12 cellular contexts compared by ENCODE assay signal in the genomic region with DNA sequence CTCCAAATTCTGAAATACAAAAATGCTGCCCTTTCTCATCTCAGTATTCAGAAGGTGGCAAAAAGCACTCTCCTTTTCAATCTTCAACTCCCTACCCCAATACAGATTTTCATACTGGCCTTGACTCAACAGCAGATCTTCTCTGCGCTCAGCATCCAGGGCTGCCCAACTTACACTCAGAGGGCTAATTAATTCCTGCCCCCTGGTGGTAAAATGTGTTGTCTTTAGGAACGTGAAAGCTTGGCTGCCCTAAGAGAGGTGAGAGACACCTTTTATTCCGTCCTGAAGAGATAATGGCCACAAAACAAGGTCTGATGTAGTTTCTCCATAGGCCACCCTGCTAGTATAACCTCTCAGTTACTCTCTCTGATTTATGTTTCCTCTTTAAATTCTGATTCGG. TPM values are rescaled to one million over a fixed set of nuclear protein-coding genes. Genes with fewer than 3 reads are reported as not detected.
DNase-seq lines count a peak whose midpoint lies in the region; FAIRE-seq and TF ChIP-seq lines count a peak whose summit lies in the region.
"Had no signal": no experiment of that assay in that cellular context is flagged by ENCODE, and none has a peak within 500 bp of the region (broad histone marks: within the 10 kb centered on the region; RNA-seq: fewer than 3 reads in every experiment).

No MANE protein-coding gene starts in this region.

- no peak overlapping the region for H3K56ac ChIP-seq in H9 (ENCODE audit: insufficient read length, low read depth, low read length)

- H4K91ac ChIP-seq in H9 (ENCODE audit: insufficient read length, low read depth, low read length) (no peak overlapping the region), neuronal stem cell (ENCODE audit: low read depth, low read length, poor library complexity) (no peak overlapping the region)

- H3K23me2 ChIP-seq in H9 (ENCODE audit: insufficient read length, low read depth, low read length, poor library complexity, severe bottlenecking): no peaks in the 10 kb centered on the region

- no peak overlapping the region for H2BK20ac ChIP-seq in H9 (ENCODE audit: low read depth, low read length, poor library complexity, severe bottlenecking)

- no peak overlapping the region for H3K27ac ChIP-seq in H9 (ENCODE audit: insufficient read length, low read depth, low read length)
- no peak overlapping the region for H3K27ac ChIP-seq in colonic mucosa
- H3K27ac ChIP-seq in neuronal stem cell (replicated peaks; ENCODE audit: low read length): no peak overlapping the region
- H3K27ac ChIP-seq in testis: no peak overlapping the region
- H3K27ac ChIP-seq: gastroesophageal sphincter, SJSA1, tibial nerve had no signal

- H2BK15ac ChIP-seq in H9 (ENCODE audit: low read depth, low read length): no peak overlapping the region
- no peak overlapping the region for H2BK15ac ChIP-seq in neuronal stem cell (ENCODE audit: low read length)

- H3K9me3 Mint-ChIP-seq in H9: no peaks in the 10 kb centered on the region
- H3K9me3 Mint-ChIP-seq: activated T-helper 2 cell treated with anti-CD3 and anti-CD28 coated beads, Interferon-gamma antibody, Interleukin-2, Interleukin-4, amounts not matched to agents 10 μg/mL and 5 μg/mL and 100 μg/mL, durations not matched to agents 14 hours and 24 hours and 36 hours had no signal

- H3T11ph ChIP-seq in H9 (ENCODE audit: low read length): no peak overlapping the region

- H2BK12ac ChIP-seq in H9 (ENCODE audit: insufficient read length, low read depth, low read length) (no peak overlapping the region), neuronal stem cell (ENCODE audit: low read length) (no peak overlapping the region)

- no peaks in the 10 kb centered on the region for H3K27me3 ChIP-seq in H9 (ENCODE audit: insufficient read depth, low read length)
- H3K27me3 ChIP-seq in colonic mucosa: no peaks in the 10 kb centered on the region
- H3K27me3 ChIP-seq in neuronal stem cell (ENCODE audit: control insufficient read depth in 3 of 3, insufficient read depth in 3 of 3, low read depth in 1 of 3, low read length in 3 of 3): no peaks in the 10 kb centered on the region
- H3K27me3 ChIP-seq in testis: no peaks in the 10 kb centered on the region
- H3K27me3 ChIP-seq: gastroesophageal sphincter, SJSA1, tibial nerve had no signal

- H3K4me3 ChIP-seq in colonic mucosa: no peak overlapping the region
- H3K4me3 ChIP-seq in neuronal stem cell (ENCODE audit: low read length in 2 of 2): no peak overlapping the region
- H3K4me3 ChIP-seq in testis: no peak overlapping the region
- H3K4me3 ChIP-seq: gastroesophageal sphincter, SJSA1, tibial nerve had no signal

- no peak for TF ChIP-seq POLR2A in testis (IDR thresholded peaks at IDR 0.05)

- H2AFZ ChIP-seq in H9 (ENCODE audit: low read length): no peak overlapping the region
- H2AFZ ChIP-seq in neuronal stem cell (ENCODE audit: low read length): no peak overlapping the region

- no peaks in the 10 kb centered on the region for H3K9me3 ChIP-seq in H9 (ENCODE audit: control insufficient read depth, low read depth, low read length)
- H3K9me3 ChIP-seq in colonic mucosa: no peaks in the 10 kb centered on the region
- H3K9me3 ChIP-seq in neuronal stem cell (replicated peaks in 1 of 2; ENCODE audit: control insufficient read depth in 2 of 2, insufficient read depth in 1 of 2, low read depth in 1 of 2, low read length in 2 of 2): no peaks in the 10 kb centered on the region
- no peaks in the 10 kb centered on the region for H3K9me3 ChIP-seq in testis
- H3K9me3 ChIP-seq: gastroesophageal sphincter, SJSA1, tibial nerve had no signal

- intact Hi-C loops in colonic mucosa (cut with DNase I) (no loop called here), testis (cut with DNase I; ENCODE audit: low total_unique reads) (no loop called here)

- DNase-seq in H9: peak; percentile 54
- peak; percentile 5 for DNase-seq in NCI-H82 treated with DMSO at 0.1 percent for 48 hours (lab: John Stamatoyannopoulos, UW; ENCODE audit: unreplicated experiment)
- DNase-seq in colonic mucosa: peak; percentile 30
- peak; percentile 26 for DNase-seq in neuronal stem cell (ENCODE audit: low spot score)
- DNase-seq in GM19239 (ENCODE audit: insufficient read length, low spot score): no peak
- DNase-seq in testis: no peak
- no peak for DNase-seq in GM19240 (ENCODE audit: insufficient read length, low spot score)
- DNase-seq in stimulated activated CD4-positive, alpha-beta T cell treated with anti-CD3 and anti-CD28 coated beads, Interleukin-4, amount 100 ng/mL, for 24 hours: no peak

- H3K4me3 Mint-ChIP-seq in H9: no peak overlapping the region

- peaks cover 2 to 3% of the 10 kb centered on the region in 2 experiments; a peak in 3 of 4 replicates for H3K4me1 Mint-ChIP-seq in H9

- no peaks in the 10 kb centered on the region for H3K36me3 Mint-ChIP-seq in H9 (ENCODE audit: insufficient read depth in 1 of 3, low read depth in 3 of 3)

- no peak overlapping the region for H3K4me2 ChIP-seq in H9 (ENCODE audit: insufficient read depth, insufficient read length, low read length)
- no peak overlapping the region for H3K4me2 ChIP-seq in neuronal stem cell (ENCODE audit: insufficient read depth, low read length, poor library complexity, severe bottlenecking)

- no peak overlapping the region for H2BK120ac ChIP-seq in H9 (ENCODE audit: low read depth, low read length, poor library complexity, severe bottlenecking)
- H2BK120ac ChIP-seq in neuronal stem cell (ENCODE audit: low read depth, low read length): no peak overlapping the region

- H3K27me3 Mint-ChIP-seq in H9 (ENCODE audit: low read depth): no peaks in the 10 kb centered on the region

- H3K18ac ChIP-seq in H9 (ENCODE audit: insufficient read length, low read depth, low read length) (no peak overlapping the region), neuronal stem cell (ENCODE audit: low read length) (no peak overlapping the region)

- H3K4ac ChIP-seq in H9 (ENCODE audit: low read depth, low read length) (no peak overlapping the region), neuronal stem cell (ENCODE audit: low read length) (no peak overlapping the region)

- no peaks in the 10 kb centered on the region for H3K79me1 ChIP-seq in H9 (ENCODE audit: insufficient read depth, low read depth, low read length, poor library complexity, severe bottlenecking)
- no peaks in the 10 kb centered on the region for H3K79me1 ChIP-seq in neuronal stem cell (ENCODE audit: low read depth, low read length)

- no peaks in the 10 kb centered on the region for H3K79me2 ChIP-seq in H9 (ENCODE audit: insufficient read depth, low read length)

- no peak overlapping the region for H4K5ac ChIP-seq in H9 (ENCODE audit: insufficient read length, low read depth, low read length)

- no peak for FAIRE-seq in GM19239 (lab: Jason Lieb, UNC)

- H3K14ac ChIP-seq in H9 (ENCODE audit: insufficient read depth, low read length): no peak overlapping the region
- H3K14ac ChIP-seq in neuronal stem cell (ENCODE audit: low read length): no peak overlapping the region

- H3K4me1 ChIP-seq in H9 (ENCODE audit: insufficient read depth, low read length) (no peaks in the 10 kb centered on the region), colonic mucosa (no peaks in the 10 kb centered on the region), neuronal stem cell (ENCODE audit: control insufficient read depth in 2 of 2, insufficient read depth in 1 of 2, low read depth in 1 of 2, low read length in 2 of 2) (no peaks in the 10 kb centered on the region), testis (no peaks in the 10 kb centered on the region)
- H3K4me1 ChIP-seq: gastroesophageal sphincter, SJSA1, tibial nerve had no signal

- WGBS in H9 (ENCODE audit: extremely low coverage, insufficient read length, low lambda C conversion rate): no CpG with 5 or more reads among the region's 4 CpGs
- WGBS in neuronal stem cell (ENCODE audit: extremely low coverage in 2 of 2, insufficient read length in 2 of 2, insufficient replicate concordance in 1 of 2), 2 donors: no CpG with 5 or more reads among the region's 4 CpGs
- WGBS in testis, 2 donors: 72 to 90% methylated on average over 4 of the region's 4 CpGs

- no peak overlapping the region for H3K23ac ChIP-seq in H9 (ENCODE audit: insufficient read length, low read depth, low read length)
- no peak overlapping the region for H3K23ac ChIP-seq in neuronal stem cell (ENCODE audit: low read depth, low read length, poor library complexity)

- H2AK5ac ChIP-seq in H9 (ENCODE audit: insufficient read length, low read length): no peak overlapping the region
- H2AK5ac ChIP-seq in neuronal stem cell (ENCODE audit: low read depth, low read length): no peak overlapping the region

- no peaks in the 10 kb centered on the region for H3K36me3 ChIP-seq in colonic mucosa
- no peaks in the 10 kb centered on the region for H3K36me3 ChIP-seq in neuronal stem cell (replicated peaks in 1 of 2; ENCODE audit: control insufficient read depth in 2 of 2, insufficient read depth in 2 of 2, low read length in 2 of 2)
- H3K36me3 ChIP-seq in testis (ENCODE audit: low read depth, missing control alignments): no peaks in the 10 kb centered on the region
- H3K36me3 ChIP-seq: gastroesophageal sphincter, SJSA1, tibial nerve had no signal

- no peak overlapping the region for H3K27ac Mint-ChIP-seq in H9
- H3K27ac Mint-ChIP-seq: activated T-helper 2 cell treated with anti-CD3 and anti-CD28 coated beads, Interferon-gamma antibody, Interleukin-2, Interleukin-4, amounts not matched to agents 10 μg/mL and 5 μg/mL and 100 μg/mL, durations not matched to agents 14 hours and 24 hours and 36 hours had no signal

- H4K20me1 ChIP-seq in H9 (ENCODE audit: control insufficient read depth, insufficient read depth, insufficient read length): no peaks in the 10 kb centered on the region

- no peak overlapping the region for H3K9ac ChIP-seq in H9 (ENCODE audit: extremely low read depth, insufficient read length, low read length)
- H3K9ac ChIP-seq in colonic mucosa (ENCODE audit: low read depth in 2 of 2, low read length in 2 of 2): no peak overlapping the region
- H3K9ac ChIP-seq in neuronal stem cell (ENCODE audit: low read depth, low read length, poor library complexity): no peak overlapping the region

- H4K8ac ChIP-seq in H9 (replicated peaks; ENCODE audit: insufficient read length, low read depth, low read length) (no peak overlapping the region), neuronal stem cell (ENCODE audit: low read depth, low read length) (no peak overlapping the region)

- peak; percentile 74 for TF ChIP-seq CTCF in H9 (conservative IDR thresholded peaks at IDR 0.05)
- peak; percentile 15 for TF ChIP-seq CTCF in colonic mucosa (IDR thresholded peaks at IDR 0.05)
- TF ChIP-seq CTCF in testis (IDR thresholded peaks at IDR 0.05): peak in 1 of 3 experiments; percentile 10

- H2BK5ac ChIP-seq in H9 (ENCODE audit: insufficient read length, low read length): no peak overlapping the region
- no peak overlapping the region for H2BK5ac ChIP-seq in neuronal stem cell (ENCODE audit: low read length)

RNA-seq across cellular contexts. Expression of gene KRTAP24-1, which starts 25.0 kb away (rescaled TPM):
- total RNA-seq in H9 (2021) (not detected in 2 replicates), colonic mucosa (not detected), testis (not detected)
- polyA plus RNA-seq in neuronal stem cell (2013, experiment 1 of 2): not detected
- polyA plus RNA-seq in neuronal stem cell (2013, experiment 2 of 2): not detected
- polyA plus RNA-seq in testis (ENCODE audit: insufficient read depth, low read depth, low replicate concordance): not detected
- total RNA-seq: activated T-helper 2 cell treated with anti-CD3 and anti-CD28 coated beads, Interferon-gamma antibody, Interleukin-2, Interleukin-4, amounts not matched to agents 10 μg/mL and 5 μg/mL and 100 μg/mL, durations not matched to agents 14 hours and 24 hours and 36 hours; gastroesophageal sphincter; SJSA1; tibial nerve had no signal

RNA-seq across cellular contexts. Expression of gene KRTAP25-1, which starts 31.5 kb away (rescaled TPM):
- total RNA-seq in H9 (2021): not detected in 2 replicates
- total RNA-seq in colonic mucosa: not detected
- not detected for polyA plus RNA-seq in neuronal stem cell (2013, experiment 1 of 2)
- polyA plus RNA-seq in neuronal stem cell (2013, experiment 2 of 2): not detected
- not detected for total RNA-seq in testis
- not detected for polyA plus RNA-seq in testis (ENCODE audit: insufficient read depth, low read depth, low replicate concordance)
- total RNA-seq: activated T-helper 2 cell treated with anti-CD3 and anti-CD28 coated beads, Interferon-gamma antibody, Interleukin-2, Interleukin-4, amounts not matched to agents 10 μg/mL and 5 μg/mL and 100 μg/mL, durations not matched to agents 14 hours and 24 hours and 36 hours; gastroesophageal sphincter; SJSA1; tibial nerve had no signal

RNA-seq across cellular contexts. Expression of gene CLDN8, which starts 41.9 kb away (rescaled TPM):
- not detected in 2 replicates for total RNA-seq in H9 (2021)
- 10 to 100 TPM; 21.3 to 32.6 TPM for total RNA-seq in colonic mucosa
- polyA plus RNA-seq in neuronal stem cell (2013, experiment 1 of 2): not detected
- polyA plus RNA-seq in neuronal stem cell (2013, experiment 2 of 2): not detected
- not detected for total RNA-seq in testis
- not detected for polyA plus RNA-seq in testis (ENCODE audit: insufficient read depth, low read depth, low replicate concordance)
- total RNA-seq: activated T-helper 2 cell treated with anti-CD3 and anti-CD28 coated beads, Interferon-gamma antibody, Interleukin-2, Interleukin-4, amounts not matched to agents 10 μg/mL and 5 μg/mL and 100 μg/mL, durations not matched to agents 14 hours and 24 hours and 36 hours; SJSA1; tibial nerve had no signal

Comparison
In these comparisons a context has a peak if more than half of its experiments do, and no peak if none do; other contexts are left out.
1. DNase-seq: peak in H9 (single experiment), NCI-H82 treated with DMSO at 0.1 percent for 48 hours (single experiment), colonic mucosa (single experiment) and neuronal stem cell (single experiment); none in GM19239 (single experiment), testis (single experiment), GM19240 (single experiment) and stimulated activated CD4-positive, alpha-beta T cell treated with anti-CD3 and anti-CD28 coated beads, Interleukin-4, amount 100 ng/mL, for 24 hours (single experiment).
2. RNA of gene CLDN8, which starts 41.9 kb away (total RNA-seq): 21.3 to 32.6 TPM in colonic mucosa; not detected in testis and not detected in H9; every median in the first group is over 10 times any median in the second.